ENCODE assay signal across 19 cellular contexts in the genomic region with DNA sequence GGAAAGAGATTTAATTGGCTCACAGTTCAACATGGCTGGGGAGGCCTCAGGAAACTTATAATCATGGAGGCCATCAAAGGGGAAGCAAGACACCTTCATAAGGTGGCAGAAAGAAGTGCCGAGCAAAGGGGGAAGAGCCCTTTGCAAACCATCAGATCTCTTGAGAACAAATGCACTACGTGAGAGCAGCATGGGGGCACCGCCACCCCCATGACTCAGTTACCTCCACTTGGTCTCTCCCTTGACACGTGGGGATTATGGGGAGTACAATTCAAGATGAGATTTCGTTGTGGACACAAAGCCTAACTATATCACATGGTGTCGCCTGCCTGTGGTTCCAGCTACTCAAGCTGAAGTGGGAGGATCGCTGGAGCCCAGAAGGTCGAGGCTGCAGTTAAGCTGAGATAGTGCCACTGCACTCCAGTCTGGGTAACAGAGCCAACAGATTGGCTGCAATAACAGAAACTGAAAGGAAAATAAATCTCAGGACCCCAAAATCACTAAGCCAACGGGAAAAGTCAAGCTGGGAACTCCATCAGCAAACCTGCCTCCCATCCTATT. TPM values are rescaled to one million over a fixed set of nuclear protein-coding genes. Genes with fewer than 3 reads are reported as not detected.
"Had no signal": no experiment of that assay in that cellular context is flagged by ENCODE, and none has a peak within 500 bp of the region (broad histone marks: within the 10 kb centered on the region; RNA-seq: fewer than 3 reads in every experiment).

No MANE protein-coding gene starts in this region.

- H3K4me3 ChIP-seq: heart right ventricle, left lung, psoas muscle, sigmoid colon, transverse colon had no signal

- H3K36me3 ChIP-seq: heart right ventricle, left lung, sigmoid colon, transverse colon had no signal

- H3K36me3 Mint-ChIP-seq: WTC11 had no signal

- H3K9me3 ChIP-seq: heart right ventricle, left lung, psoas muscle, sigmoid colon, transverse colon had no signal

- H3K27me3 Mint-ChIP-seq: activated T-helper 17 cell treated with anti-CD3 and anti-CD28 coated beads, Interleukin-2, amount 50 U/mL, for 72 hours; T-helper 17 cell had no signal

- H3K27ac Mint-ChIP-seq: activated naive CD4-positive, alpha-beta T cell treated with anti-CD3 and anti-CD28 coated beads for 36 hours; activated T-helper 17 cell treated with anti-CD3 and anti-CD28 coated beads, Interleukin-2, amount 50 U/mL, for 72 hours; T-helper 17 cell; WTC11 had no signal

- DNase-seq: activated CD4-positive, alpha-beta T cell treated with anti-CD3 and anti-CD28 coated beads for 48 hours; activated naive CD4-positive, alpha-beta T cell treated with anti-CD3 and anti-CD28 coated beads for 36 hours; caudate nucleus; cortex of kidney; effector CD8-positive, alpha-beta T cell; heart right ventricle; islet precursor cell; psoas muscle; sigmoid colon; stimulated activated CD4-positive, alpha-beta T cell treated with anti-CD3 and anti-CD28 coated beads, Interleukin-12 subunit alpha, Interleukin-12 subunit beta, amount 100 ng/mL, for 4 hours; stimulated activated naive CD4-positive, alpha-beta T cell; substantia nigra; T-helper 17 cell; transverse colon had no signal

- ATAC-seq: activated T-helper 17 cell treated with anti-CD3 and anti-CD28 coated beads, Interleukin-2, amount 50 U/mL, for 72 hours; left lung; psoas muscle; T-helper 17 cell; WTC11 had no signal

- H3K27ac ChIP-seq: heart right ventricle, left lung, psoas muscle, sigmoid colon, transverse colon had no signal

- H3K27me3 ChIP-seq: transverse colon had no signal

- H3K4me1 ChIP-seq: psoas muscle had no signal

- H3K9me3 Mint-ChIP-seq: activated naive CD4-positive, alpha-beta T cell treated with anti-CD3 and anti-CD28 coated beads for 36 hours; WTC11 had no signal

- H3K4me3 Mint-ChIP-seq: activated naive CD4-positive, alpha-beta T cell treated with anti-CD3 and anti-CD28 coated beads for 36 hours; activated T-helper 17 cell treated with anti-CD3 and anti-CD28 coated beads, Interleukin-2, amount 50 U/mL, for 72 hours; T-helper 17 cell; WTC11 had no signal

RNA-seq across cellular contexts. Expression of gene GPR132, which starts 34.3 kb away (rescaled TPM):
- polyA plus RNA-seq: fibroblast of lung, neural cell had no signal

RNA-seq across cellular contexts. Expression of gene AHNAK2, which starts 52.7 kb away (rescaled TPM):
- total RNA-seq: T-helper 17 cell had no signal
